25 cellular contexts compared by ENCODE assay signal in the genomic region with DNA sequence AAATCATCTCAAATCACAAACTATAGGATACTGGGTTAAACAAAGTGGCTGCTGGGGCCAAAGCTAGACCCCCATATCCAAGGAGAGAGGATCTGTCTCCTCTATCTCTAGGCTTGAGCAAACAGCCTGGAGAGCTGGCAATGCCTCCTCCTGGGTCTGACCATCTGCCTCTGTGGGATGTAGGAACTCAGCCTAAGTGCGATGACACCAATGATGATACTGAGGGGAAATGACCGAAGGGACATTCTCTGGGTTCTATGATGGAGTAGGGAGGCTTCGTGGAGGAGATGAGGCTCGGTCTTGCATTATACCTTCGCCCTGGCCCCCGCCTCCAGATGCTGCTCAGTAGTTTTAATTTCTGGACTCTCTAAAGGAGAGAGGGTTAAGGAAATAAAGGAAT. TPM values are rescaled to one million over a fixed set of nuclear protein-coding genes. Genes with fewer than 3 reads are reported as not detected.
A peak's percentile ranks its signal among the peaks of the same experiment; 100 is the strongest.
DNase-seq lines count a peak whose midpoint lies in the region; ATAC-seq and TF ChIP-seq lines count a peak whose summit lies in the region.
"Had no signal": no experiment of that assay in that cellular context is flagged by ENCODE, and none has a peak within 500 bp of the region (broad histone marks: within the 10 kb centered on the region; RNA-seq: fewer than 3 reads in every experiment).

No MANE protein-coding gene starts in this region.

- H3K27ac ChIP-seq in left ventricle myocardium inferior (replicated peaks) (peak overlapping the region; percentile 91), heart left ventricle (peak overlapping the region in 5 of 12 donors; percentile 84 to 94 (median 92))
- H3K27ac ChIP-seq: brain microvascular endothelial cell, SJSA1 had no signal

- intact Hi-C loops in left ventricle myocardium inferior (cut with micrococcal nuclease) (no loop called here), heart left ventricle (cut with DNase I) (no loop called here)

- H3K36me3 Mint-ChIP-seq in T-helper 1 cell treated with Interleukin-12 subunit alpha and Interleukin-12 subunit beta and Interleukin-4 antibody, amounts not matched to agents 30 μg/mL and 1 μg/mL, for 36 hours (ENCODE audit: low read depth): peaks cover 22% of the 10 kb centered on the region
- H3K36me3 Mint-ChIP-seq: CD14-positive monocyte had no signal

- ATAC-seq in heart left ventricle: no peak
- ATAC-seq: naive thymus-derived CD8-positive, alpha-beta T cell had no signal

- H3K9me3 Mint-ChIP-seq in T-helper 1 cell treated with Interleukin-12 subunit alpha and Interleukin-12 subunit beta and Interleukin-4 antibody, amounts not matched to agents 30 μg/mL and 1 μg/mL, for 36 hours: no peaks in the 10 kb centered on the region
- H3K9me3 Mint-ChIP-seq: CD14-positive monocyte; H9; mesothelial cell of epicardium; naive thymus-derived CD8-positive, alpha-beta T cell had no signal

- 96 to 98% (median 97%) methylated on average over 6 of the region's 6 CpGs for WGBS in heart left ventricle, 4 donors

- H3K4me1 Mint-ChIP-seq in T-helper 1 cell treated with Interleukin-12 subunit alpha and Interleukin-12 subunit beta and Interleukin-4 antibody, amounts not matched to agents 30 μg/mL and 1 μg/mL, for 36 hours (ENCODE audit: low read depth): peaks cover 45% of the 10 kb centered on the region
- H3K4me1 Mint-ChIP-seq: CD14-positive monocyte, H9, mesothelial cell of epicardium had no signal

- H3K4me3 Mint-ChIP-seq in T-helper 1 cell treated with Interleukin-12 subunit alpha and Interleukin-12 subunit beta and Interleukin-4 antibody, amounts not matched to agents 30 μg/mL and 1 μg/mL, for 36 hours: no peak overlapping the region
- H3K4me3 Mint-ChIP-seq: CD14-positive monocyte; H9; mesothelial cell of epicardium; naive thymus-derived CD8-positive, alpha-beta T cell had no signal

- TF ChIP-seq CTCF in left ventricle myocardium inferior (IDR thresholded peaks at IDR 0.05; ENCODE audit: borderline replicate concordance) (no peak), heart left ventricle (IDR thresholded peaks at IDR 0.05) (no peak)

- H3K4me3 ChIP-seq in left ventricle myocardium inferior: no peak overlapping the region
- no peak overlapping the region for H3K4me3 ChIP-seq in heart left ventricle
- H3K4me3 ChIP-seq: SJSA1, thoracic aorta, uterus had no signal

- H3K27me3 Mint-ChIP-seq in T-helper 1 cell treated with Interleukin-12 subunit alpha and Interleukin-12 subunit beta and Interleukin-4 antibody, amounts not matched to agents 30 μg/mL and 1 μg/mL, for 36 hours (ENCODE audit: low read depth): no peaks in the 10 kb centered on the region
- H3K27me3 Mint-ChIP-seq: naive thymus-derived CD8-positive, alpha-beta T cell had no signal

- H3K4me1 ChIP-seq in left ventricle myocardium inferior (peaks cover 67% of the 10 kb centered on the region), heart left ventricle (peaks cover 17 to 58% (median 46%) of the 10 kb centered on the region in 12 donors)
- H3K4me1 ChIP-seq: SJSA1 had no signal

- DNase-seq in T-helper 1 cell (no peak), left ventricle myocardium inferior (no peak), heart left ventricle (no peak), myocyte (ENCODE audit: low read depth) (peak; percentile 62), NCI-H82 (lab: John Stamatoyannopoulos, UW) (no peak)
- DNase-seq: 8988T; activated CD4-positive, CD25-positive, alpha-beta regulatory T cell treated with anti-CD3 and anti-CD28 coated beads, Interleukin-2, amount 50 U/mL, for 72 hours; activated gamma-delta T cell; brain microvascular endothelial cell; H9; naive thymus-derived CD8-positive, alpha-beta T cell; NCI-H446 treated with DMSO at 0.1 percent for 48 hours; RPMI8226; stimulated activated naive CD4-positive, alpha-beta T cell treated with Interleukin-2 at 50 U/mL for 16 hours had no signal

- H3K36me3 ChIP-seq in left ventricle myocardium inferior (peaks cover 14% of the 10 kb centered on the region), heart left ventricle (peaks cover 0 to 35% (median 13%) of the 10 kb centered on the region in 9 donors)
- H3K36me3 ChIP-seq: brain microvascular endothelial cell, uterus had no signal

- H3K9me3 ChIP-seq in left ventricle myocardium inferior (replicated peaks) (no peaks in the 10 kb centered on the region), heart left ventricle (no peaks in the 10 kb centered on the region)
- H3K9me3 ChIP-seq: SJSA1, thoracic aorta, uterus had no signal

- TF ChIP-seq POLR2A in heart left ventricle (IDR thresholded peaks at IDR 0.05): no peak

- peak overlapping the region; percentile 91 for H3K27ac Mint-ChIP-seq in T-helper 1 cell treated with Interleukin-12 subunit alpha and Interleukin-12 subunit beta and Interleukin-4 antibody, amounts not matched to agents 30 μg/mL and 1 μg/mL, for 36 hours
- H3K27ac Mint-ChIP-seq: CD14-positive monocyte, H9, mesothelial cell of epicardium had no signal

- H3K27me3 ChIP-seq in left ventricle myocardium inferior (ENCODE audit: low read depth): no peaks in the 10 kb centered on the region
- no peaks in the 10 kb centered on the region for H3K27me3 ChIP-seq in heart left ventricle
- H3K27me3 ChIP-seq: brain microvascular endothelial cell, SJSA1, uterus had no signal

RNA-seq across cellular contexts. Expression of a gene that starts 9.3 kb away (rescaled TPM):
- total RNA-seq in left ventricle myocardium inferior (15.7 TPM), heart left ventricle (10 to 100 TPM; 10.7 to 25.9 (median 16.0) TPM), myocyte (11.0 and 16.4 TPM in 2 replicates)
- polyA plus RNA-seq in heart left ventricle: 10 to 100 TPM; 12.6 to 37.8 TPM
- polyA plus RNA-seq in myocyte (2012): 7.4 TPM

RNA-seq across cellular contexts. Expression of a gene that starts 18.2 kb away (rescaled TPM):
- 46.3 TPM for total RNA-seq in left ventricle myocardium inferior
- total RNA-seq in heart left ventricle: 10 to 100 TPM; 26.6 to 63.4 (median 38.1) TPM
- 10 to 100 TPM; 18.9 to 34.3 TPM for polyA plus RNA-seq in heart left ventricle
- total RNA-seq in myocyte: 58.8 and 59.5 TPM in 2 replicates
- polyA plus RNA-seq in myocyte (2012): 5.9 TPM

RNA-seq across cellular contexts. Expression of a gene that starts 23.4 kb away (rescaled TPM):
- total RNA-seq in left ventricle myocardium inferior: 0.58 TPM
- total RNA-seq in heart left ventricle: 1 to 10 TPM in 3 of 9 donors, under 1 TPM in 4, not detected in 2; 0.31 to 5.2 (median 0.97) TPM
- polyA plus RNA-seq in heart left ventricle: under 1 TPM; 0.33 to 0.72 TPM
- 0.16 TPM in 1 of 2 replicates, not detected in the other for total RNA-seq in myocyte
- not detected for polyA plus RNA-seq in myocyte (2012)
- total RNA-seq: chondrocyte, lower leg skin, pulmonary artery endothelial cell, SJSA1, thoracic aorta had no signal

RNA-seq across cellular contexts. Expression of a gene that starts 26.2 kb away (rescaled TPM):
- total RNA-seq in left ventricle myocardium inferior: 14.3 TPM
- total RNA-seq in heart left ventricle: 10 to 100 TPM in 5 of 9 donors, 1 to 10 TPM in 4; 4.8 to 17.8 (median 14.2) TPM
- polyA plus RNA-seq in heart left ventricle: 1 to 10 TPM; 4.0 to 4.7 TPM
- 7.9 and 9.9 TPM in 2 replicates for total RNA-seq in myocyte
- 12.5 TPM for polyA plus RNA-seq in myocyte (2012)

RNA-seq across cellular contexts. Expression of a gene that starts 30.1 kb away (rescaled TPM):
- total RNA-seq in left ventricle myocardium inferior (not detected), heart left ventricle (not detected), myocyte (not detected in 2 replicates)
- polyA plus RNA-seq in heart left ventricle: not detected
- 0.21 TPM for polyA plus RNA-seq in myocyte (2012)
- total RNA-seq: chondrocyte, glomerular endothelial cell, H9, mesothelial cell of epicardium, omental fat pad, pulmonary artery endothelial cell, SJSA1, thoracic aorta had no signal
- polyA plus RNA-seq: CD14-positive monocyte had no signal
